ENCODE assay signal across 12 cellular contexts in the genomic region with DNA sequence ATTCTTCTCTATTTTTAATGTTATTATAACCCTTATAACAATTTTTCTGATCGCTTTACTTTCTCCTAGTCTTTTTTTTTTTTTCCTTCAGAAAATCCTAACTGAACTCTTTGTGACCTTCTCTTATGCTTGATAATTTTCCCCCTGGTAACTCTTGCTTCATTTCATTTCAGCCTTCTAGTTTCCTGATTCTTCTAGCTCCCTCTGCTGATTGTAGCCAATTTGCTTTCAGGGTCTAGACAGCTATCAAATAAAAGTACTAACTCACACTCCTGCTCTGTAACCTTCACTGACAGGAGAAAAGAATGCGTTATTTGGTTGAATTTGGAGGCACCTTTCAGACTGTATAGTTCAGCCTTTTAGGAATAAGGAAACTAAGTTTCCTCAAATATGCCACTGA.
DNase-seq lines count a peak whose midpoint lies in the region; ATAC-seq, FAIRE-seq and TF ChIP-seq lines count a peak whose summit lies in the region.
"Had no signal": no experiment of that assay in that cellular context is flagged by ENCODE, and none has a peak within 500 bp of the region (broad histone marks: within the 10 kb centered on the region; RNA-seq: fewer than 3 reads in every experiment).

No MANE protein-coding gene starts in this region.

- peak; percentile 45 for DNase-seq in AG10803 (ENCODE audit: low read depth)
- DNase-seq in SW480 (ENCODE audit: low spot score), result peak; percentile 13
- no peak for DNase-seq in DMS53 treated with DMSO at 0.1 percent for 48 hours (lab: John Stamatoyannopoulos, UW; ENCODE audit: unreplicated experiment)
- no peak for DNase-seq in GOT3 (lab: John Stamatoyannopoulos, UW)
- DNase-seq: activated CD4-positive, alpha-beta memory T cell treated with anti-CD3 and anti-CD28 coated beads, Interleukin-2, amount 10 ng/mL, durations not matched to agents 7 days and 5 days; left ventricle myocardium superior; stimulated activated CD4-positive, alpha-beta T cell treated with anti-CD3 and anti-CD28 coated beads, Interleukin-4, amount 100 ng/mL, for 1 hour had no signal

- no peak overlapping the region for H3K4me3 ChIP-seq in AG10803 (ENCODE audit: low read length)

- FAIRE-seq in islet of Langerhans (lab: Jason Lieb, UNC), result peak; percentile 62
- FAIRE-seq: colon had no signal

- no peak for TF ChIP-seq EP300 in Ishikawa (IDR thresholded peaks at IDR 0.05; ENCODE audit: borderline replicate concordance)

- TF ChIP-seq RAD21 in Ishikawa (IDR thresholded peaks at IDR 0.05; ENCODE audit: low read depth), result peak; percentile 43; the same call in 1 of the 2 replicates

- peak; percentile 59 for TF ChIP-seq CTCF in AG10803 (conservative IDR thresholded peaks at IDR 0.05; ENCODE audit: low read length)

- ATAC-seq in HG02588 (IDR thresholded peaks at IDR 0.05; ENCODE audit: unreplicated experiment), result no peak
- no peak for ATAC-seq in activated CD4-positive, CD25-positive, alpha-beta regulatory T cell treated with anti-CD3 and anti-CD28 coated beads, Interleukin-2, amount 50 U/mL, for 24 hours
- ATAC-seq: left ventricle myocardium superior had no signal

TF ChIP-seq in Ishikawa, 13 proteins besides CTCF, POLR2A, EP300 and RAD21:
- TF ChIP-seq EGR1 (IDR thresholded peaks at IDR 0.05) (no peak), CEBPB (IDR thresholded peaks at IDR 0.05) (no peak), ZBTB7A (IDR thresholded peaks at IDR 0.05; ENCODE audit: low read depth) (no peak), YY1 (IDR thresholded peaks at IDR 0.05; ENCODE audit: low read depth) (no peak), FOXM1 (IDR thresholded peaks at IDR 0.05; ENCODE audit: borderline replicate concordance, low read depth) (no peak), TCF12 (IDR thresholded peaks at IDR 0.05; ENCODE audit: low read depth) (no peak), NFIC (IDR thresholded peaks at IDR 0.05) (no peak), CREB1 (IDR thresholded peaks at IDR 0.05; ENCODE audit: low read depth) (no peak), TEAD4 (IDR thresholded peaks at IDR 0.05) (no peak), TAF1 (IDR thresholded peaks at IDR 0.05; ENCODE audit: low read depth) (no peak)
- TF ChIP-seq, protein P1, sequence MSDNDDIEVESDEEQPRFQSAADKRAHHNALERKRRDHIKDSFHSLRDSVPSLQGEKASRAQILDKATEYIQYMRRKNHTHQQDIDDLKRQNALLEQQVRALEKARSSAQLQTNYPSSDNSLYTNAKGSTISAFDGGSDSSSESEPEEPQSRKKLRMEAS (IDR thresholded peaks at IDR 0.05), result no peak
- TF ChIP-seq, protein P2, sequence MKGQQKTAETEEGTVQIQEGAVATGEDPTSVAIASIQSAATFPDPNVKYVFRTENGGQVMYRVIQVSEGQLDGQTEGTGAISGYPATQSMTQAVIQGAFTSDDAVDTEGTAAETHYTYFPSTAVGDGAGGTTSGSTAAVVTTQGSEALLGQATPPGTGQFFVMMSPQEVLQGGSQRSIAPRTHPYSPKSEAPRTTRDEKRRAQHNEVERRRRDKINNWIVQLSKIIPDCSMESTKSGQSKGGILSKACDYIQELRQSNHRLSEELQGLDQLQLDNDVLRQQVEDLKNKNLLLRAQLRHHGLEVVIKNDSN (IDR thresholded peaks at IDR 0.05), result no peak
- TF ChIP-seq, protein P3, sequence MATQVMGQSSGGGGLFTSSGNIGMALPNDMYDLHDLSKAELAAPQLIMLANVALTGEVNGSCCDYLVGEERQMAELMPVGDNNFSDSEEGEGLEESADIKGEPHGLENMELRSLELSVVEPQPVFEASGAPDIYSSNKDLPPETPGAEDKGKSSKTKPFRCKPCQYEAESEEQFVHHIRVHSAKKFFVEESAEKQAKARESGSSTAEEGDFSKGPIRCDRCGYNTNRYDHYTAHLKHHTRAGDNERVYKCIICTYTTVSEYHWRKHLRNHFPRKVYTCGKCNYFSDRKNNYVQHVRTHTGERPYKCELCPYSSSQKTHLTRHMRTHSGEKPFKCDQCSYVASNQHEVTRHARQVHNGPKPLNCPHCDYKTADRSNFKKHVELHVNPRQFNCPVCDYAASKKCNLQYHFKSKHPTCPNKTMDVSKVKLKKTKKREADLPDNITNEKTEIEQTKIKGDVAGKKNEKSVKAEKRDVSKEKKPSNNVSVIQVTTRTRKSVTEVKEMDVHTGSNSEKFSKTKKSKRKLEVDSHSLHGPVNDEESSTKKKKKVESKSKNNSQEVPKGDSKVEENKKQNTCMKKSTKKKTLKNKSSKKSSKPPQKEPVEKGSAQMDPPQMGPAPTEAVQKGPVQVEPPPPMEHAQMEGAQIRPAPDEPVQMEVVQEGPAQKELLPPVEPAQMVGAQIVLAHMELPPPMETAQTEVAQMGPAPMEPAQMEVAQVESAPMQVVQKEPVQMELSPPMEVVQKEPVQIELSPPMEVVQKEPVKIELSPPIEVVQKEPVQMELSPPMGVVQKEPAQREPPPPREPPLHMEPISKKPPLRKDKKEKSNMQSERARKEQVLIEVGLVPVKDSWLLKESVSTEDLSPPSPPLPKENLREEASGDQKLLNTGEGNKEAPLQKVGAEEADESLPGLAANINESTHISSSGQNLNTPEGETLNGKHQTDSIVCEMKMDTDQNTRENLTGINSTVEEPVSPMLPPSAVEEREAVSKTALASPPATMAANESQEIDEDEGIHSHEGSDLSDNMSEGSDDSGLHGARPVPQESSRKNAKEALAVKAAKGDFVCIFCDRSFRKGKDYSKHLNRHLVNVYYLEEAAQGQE (IDR thresholded peaks at IDR 0.05; ENCODE audit: low read depth), result no peak
TF ChIP-seq in Ishikawa: peak in this region for 0.

Comparison
In these comparisons a context has a peak if more than half of its experiments do, and no peak if none do; other contexts are left out.
1. DNase-seq: peak in AG10803 (single experiment) and SW480 (single experiment); none in DMS53 treated with DMSO at 0.1 percent for 48 hours (single experiment) and GOT3 (single experiment).